In genomic region chr21:46098303-46099141, GRCh38 we compare ENCODE assay signal across 9 cellular contexts. TPM values are rescaled to one million over a fixed set of nuclear protein-coding genes. Genes with fewer than 3 reads are reported as not detected.
DNase-seq lines count a peak whose midpoint lies in the region; ATAC-seq and TF ChIP-seq lines count a peak whose summit lies in the region.
"Had no signal": no experiment of that assay in that cellular context is flagged by ENCODE, and none has a peak within 500 bp of the region (broad histone marks: within the 10 kb centered on the region; RNA-seq: fewer than 3 reads in every experiment).

No MANE protein-coding gene starts in this region.

- peaks cover 8% of the 10 kb centered on the region for H3K9me3 Mint-ChIP-seq in activated B cell treated with CpG ODN at 0.5 μM for 24 hours
- peaks cover 2% of the 10 kb centered on the region for H3K9me3 Mint-ChIP-seq in Calu3 (ENCODE audit: low read depth, unreplicated experiment)

- H3K36me3 Mint-ChIP-seq in activated B cell treated with CpG ODN at 0.5 μM for 24 hours (ENCODE audit: low read depth) (no peaks in the 10 kb centered on the region), Calu3 (ENCODE audit: insufficient read depth, unreplicated experiment) (no peaks in the 10 kb centered on the region)

- BruUV-seq in Calu3 (replicated peaks; lab: Mats Ljungman, UMichigan) = no TSS peak

- peak overlapping the region; percentile 56 for H3K4me3 Mint-ChIP-seq in activated B cell treated with CpG ODN at 0.5 μM for 24 hours
- no peak overlapping the region for H3K4me3 Mint-ChIP-seq in Calu3 (ENCODE audit: low read depth, unreplicated experiment)

- DNase-seq in D341Med (ENCODE audit: low spot score) (peak; percentile 63), activated B cell treated with CpG ODN at 0.5 μM for 24 hours (peak; percentile 15), Right ventricle myocardium inferior (ENCODE audit: missing footprints) (no peak), posterior vena cava (ENCODE audit: low spot score) (peak; percentile 82), Calu3 (no peak), midbrain (lab: John Stamatoyannopoulos, UW) (no peak), SKM-1 (lab: John Stamatoyannopoulos, UW; ENCODE audit: unreplicated experiment) (no peak), NCI-H1436 (lab: John Stamatoyannopoulos, UW) (no peak)

- CTCF ChIA-PET in activated B cell treated with CpG ODN at 0.5 μM for 24 hours (lab: Charles Lee) (no interaction called here), Calu3 (lab: Charles Lee) (interaction anchor here (0.7 kb wide), 1 partner anchor 9 kb away, joined by 6 read pairs; no protein-coding TSS in a partner anchor)

- H3K4me1 Mint-ChIP-seq in activated B cell treated with CpG ODN at 0.5 μM for 24 hours (no peaks in the 10 kb centered on the region), Calu3 (ENCODE audit: low read depth, unreplicated experiment) (no peaks in the 10 kb centered on the region)

- ATAC-seq in activated B cell treated with CpG ODN at 0.5 μM for 24 hours (ENCODE audit: low read depth) (no peak), Right ventricle myocardium inferior (peak; percentile 60)

- no peak for TF ChIP-seq CTCF in activated B cell treated with CpG ODN at 0.5 μM for 24 hours (IDR thresholded peaks at IDR 0.05)
- TF ChIP-seq CTCF in Calu3 (IDR thresholded peaks at IDR 0.05; ENCODE audit: unreplicated experiment) = no peak

- no peak overlapping the region for H3K27ac Mint-ChIP-seq in activated B cell treated with CpG ODN at 0.5 μM for 24 hours
- no peak overlapping the region for H3K27ac Mint-ChIP-seq in Calu3 (ENCODE audit: unreplicated experiment)

- POLR2A ChIA-PET in activated B cell treated with CpG ODN at 0.5 μM for 24 hours (lab: Charles Lee) = interaction anchor here (0.6 kb wide), 1 partner anchor 10 kb away, joined by 3 read pairs; no protein-coding TSS in a partner anchor

- H3K27me3 Mint-ChIP-seq in activated B cell treated with CpG ODN at 0.5 μM for 24 hours (peaks cover 42% of the 10 kb centered on the region), Calu3 (ENCODE audit: unreplicated experiment) (peaks cover 29% of the 10 kb centered on the region)

- intact Hi-C loops in activated B cell treated with CpG ODN at 0.5 μM for 24 hours (cut with micrococcal nuclease) (no loop called here), Right ventricle myocardium inferior (cut with DNase I) (loop anchor here (10.0 kb wide), 1 partner anchor 54 kb away; no protein-coding TSS in a partner anchor), posterior vena cava (cut with DNase I) (loop anchor here (2.0 to 5.0 kb wide), 3 partner anchors 42 to 126 kb away; no protein-coding TSS in a partner anchor), Calu3 (cut with micrococcal nuclease; ENCODE audit: unreplicated experiment) (no loop called here)

RNA-seq across cellular contexts. Expression of gene COL6A2, which starts 0.6 kb away (rescaled TPM):
- total RNA-seq in activated B cell treated with CpG ODN at 0.5 μM for 24 hours (0.40 and 1.4 TPM in 2 replicates), Right ventricle myocardium inferior (254 TPM), posterior vena cava (1,000 to 10,000 TPM; 1,504 to 1,642 TPM), Calu3 (2022) (3.4 and 3.8 TPM in 2 replicates)

RNA-seq across cellular contexts. Expression of gene FTCD, which starts 56.9 kb away (rescaled TPM):
- total RNA-seq in activated B cell treated with CpG ODN at 0.5 μM for 24 hours (0.69 and 0.73 TPM in 2 replicates), Right ventricle myocardium inferior (1.2 TPM), posterior vena cava (1 to 10 TPM in 1 of 2 donors, under 1 TPM in 1; 0.29 to 1.2 TPM), Calu3 (2022) (0.31 and 1.3 TPM in 2 replicates)
- total RNA-seq: bronchial epithelial cell had no signal

Comparison
In these comparisons a context has a peak if more than half of its experiments do, and no peak if none do; other contexts are left out.
1. DNase-seq: peak in D341Med (single experiment), activated B cell treated with CpG ODN at 0.5 μM for 24 hours (single experiment) and posterior vena cava (single experiment); none in Right ventricle myocardium inferior (single experiment), Calu3 (single experiment), midbrain (single experiment), SKM-1 (single experiment) and NCI-H1436 (single experiment).
2. RNA of gene COL6A2, which starts 0.6 kb away (total RNA-seq): 1,504 to 1,642 TPM in posterior vena cava and 254 TPM in Right ventricle myocardium inferior (single experiment); 3.4 to 3.8 TPM in Calu3 and 0.40 to 1.4 TPM in activated B cell treated with CpG ODN at 0.5 μM for 24 hours; every median in the first group is over 10 times any median in the second.
3. intact Hi-C loops: an anchor here in Right ventricle myocardium inferior (10.0 kb wide) and posterior vena cava (2.0 to 5.0 kb wide); none called in activated B cell treated with CpG ODN at 0.5 μM for 24 hours and Calu3.